Comparison of ENCODE assay signal across 8 cellular contexts in the genomic region with DNA sequence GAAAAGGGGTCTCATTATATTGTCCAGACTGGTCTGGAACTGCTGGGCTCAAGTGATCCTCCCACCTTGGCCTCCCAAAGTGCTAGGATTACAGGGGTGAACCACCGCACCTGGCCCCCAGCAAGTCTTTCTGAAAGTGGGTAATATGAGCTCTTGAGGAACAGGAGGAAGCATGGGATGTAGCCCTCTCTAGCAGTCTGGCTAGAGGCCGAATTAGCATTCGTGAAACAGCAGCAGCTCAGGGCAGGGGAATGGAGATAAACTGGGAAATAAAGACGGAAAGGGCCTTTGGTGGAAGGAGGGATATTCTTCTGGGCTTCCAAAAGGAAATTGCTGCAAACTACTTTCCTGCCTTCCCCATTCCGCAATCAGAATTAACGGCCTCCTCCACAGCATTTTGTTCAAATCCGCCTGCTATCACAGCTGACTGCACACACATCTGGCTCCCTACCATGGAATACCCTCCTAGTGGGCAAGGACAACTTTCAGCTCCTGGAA. TPM values are rescaled to one million over a fixed set of nuclear protein-coding genes. Genes with fewer than 3 reads are reported as not detected.
DNase-seq lines count a peak whose midpoint lies in the region; ATAC-seq and TF ChIP-seq lines count a peak whose summit lies in the region.

No MANE protein-coding gene starts in this region.

- intact Hi-C loops in cardiac septum (cut with DNase I): no loop called here
- intact Hi-C loops in activated T-helper 1 cell treated with anti-CD3 and anti-CD28 coated beads, Interleukin-12 subunit alpha, Interleukin-12 subunit beta, Interleukin-2, Interleukin-4 antibody, amounts not matched to agents 30 ng/mL and 10 ng/mL and 1 ng/mL, durations not matched to agents 14 hours and 24 hours and 36 hours (cut with micrococcal nuclease): loop anchor here (2.0 kb wide), 1 partner anchor 21 kb away; no protein-coding TSS in a partner anchor
- intact Hi-C loops in transverse colon (cut with DNase I; ENCODE audit: low total_unique reads): no loop called here
- intact Hi-C loops in posterior vena cava (cut with DNase I): no loop called here

- H3K27me3 ChIP-seq in cardiac muscle cell (no peaks in the 10 kb centered on the region), transverse colon (no peaks in the 10 kb centered on the region)

- peak overlapping the region; percentile 77 for H3K4me3 Mint-ChIP-seq in activated T-helper 1 cell treated with anti-CD3 and anti-CD28 coated beads, Interleukin-12 subunit alpha, Interleukin-12 subunit beta, Interleukin-2, Interleukin-4 antibody, amounts not matched to agents 30 ng/mL and 10 ng/mL and 1 ng/mL, durations not matched to agents 14 hours and 24 hours and 36 hours

- DNase-seq in cardiac muscle cell (ENCODE audit: low read depth in 1 of 2, low spot score in 1 of 2): peak in 1 of 2 donors; percentile 42
- DNase-seq in cardiac septum (ENCODE audit: low spot score): no peak
- no peak for DNase-seq in activated T-helper 1 cell treated with anti-CD3 and anti-CD28 coated beads, Interleukin-12 subunit alpha, Interleukin-12 subunit beta, Interleukin-2, Interleukin-4 antibody, amounts not matched to agents 30 ng/mL and 10 ng/mL and 1 ng/mL, durations not matched to agents 14 hours and 24 hours and 36 hours (ENCODE audit: low spot score)
- DNase-seq in left kidney (ENCODE audit: low read depth, low spot score): peak; percentile 45
- DNase-seq in transverse colon: no peak
- no peak for DNase-seq in posterior vena cava (ENCODE audit: low spot score)
- DNase-seq in EL: no peak

- H3K36me3 ChIP-seq in cardiac muscle cell (no peaks in the 10 kb centered on the region), transverse colon (no peaks in the 10 kb centered on the region)

- H3K27ac Mint-ChIP-seq in activated T-helper 1 cell treated with anti-CD3 and anti-CD28 coated beads, Interleukin-12 subunit alpha, Interleukin-12 subunit beta, Interleukin-2, Interleukin-4 antibody, amounts not matched to agents 30 ng/mL and 10 ng/mL and 1 ng/mL, durations not matched to agents 14 hours and 24 hours and 36 hours: no peak overlapping the region

- TF ChIP-seq POLR2A in transverse colon (IDR thresholded peaks at IDR 0.05): no peak

- peaks cover 33% of the 10 kb centered on the region for H3K4me1 Mint-ChIP-seq in activated T-helper 1 cell treated with anti-CD3 and anti-CD28 coated beads, Interleukin-12 subunit alpha, Interleukin-12 subunit beta, Interleukin-2, Interleukin-4 antibody, amounts not matched to agents 30 ng/mL and 10 ng/mL and 1 ng/mL, durations not matched to agents 14 hours and 24 hours and 36 hours (ENCODE audit: low read depth)

- H3K4me3 ChIP-seq in cardiac muscle cell: no peak overlapping the region
- H3K4me3 ChIP-seq in transverse colon: no peak overlapping the region

- no peak for TF ChIP-seq EP300 in transverse colon (IDR thresholded peaks at IDR 0.05; ENCODE audit: low read depth)

- H3K9me3 Mint-ChIP-seq in activated T-helper 1 cell treated with anti-CD3 and anti-CD28 coated beads, Interleukin-12 subunit alpha, Interleukin-12 subunit beta, Interleukin-2, Interleukin-4 antibody, amounts not matched to agents 30 ng/mL and 10 ng/mL and 1 ng/mL, durations not matched to agents 14 hours and 24 hours and 36 hours: no peaks in the 10 kb centered on the region

- in situ Hi-C loops in transverse colon (cut with MboI; ENCODE audit: low pct_ligation_motif_present in 1 of 4, low pct_unique_long_range_greater_than_20kb in 1 of 4, low sequenced_read_pairs in 3 of 4): no loop called here

- 51 to 67% methylated on average over 6 to 7 of the region's 7 CpGs for WGBS in transverse colon (ENCODE audit: low coverage in 1 of 2), 2 donors

- H3K27me3 Mint-ChIP-seq in activated T-helper 1 cell treated with anti-CD3 and anti-CD28 coated beads, Interleukin-12 subunit alpha, Interleukin-12 subunit beta, Interleukin-2, Interleukin-4 antibody, amounts not matched to agents 30 ng/mL and 10 ng/mL and 1 ng/mL, durations not matched to agents 14 hours and 24 hours and 36 hours (ENCODE audit: insufficient read depth): no peaks in the 10 kb centered on the region

- H3K27ac ChIP-seq in cardiac muscle cell: peak overlapping the region; percentile 76
- peak overlapping the region; percentile 50 to 74 (median 58) for H3K27ac ChIP-seq in transverse colon

- TF ChIP-seq CTCF in cardiac muscle cell (IDR thresholded peaks at IDR 0.05; ENCODE audit: low read depth, low read length): no peak
- no peak for TF ChIP-seq CTCF in transverse colon (IDR thresholded peaks at IDR 0.05)

- H3K4me1 ChIP-seq in cardiac muscle cell (ENCODE audit: low read depth): peaks cover 19% of the 10 kb centered on the region
- H3K4me1 ChIP-seq in transverse colon: peaks cover 9 to 31% (median 16%) of the 10 kb centered on the region in 4 donors

- no peak for ATAC-seq in HG02981 (IDR thresholded peaks at IDR 0.05; ENCODE audit: unreplicated experiment)

- H3K9me3 ChIP-seq in cardiac muscle cell (ENCODE audit: low read depth) (no peaks in the 10 kb centered on the region), transverse colon (no peaks in the 10 kb centered on the region)

- H3K36me3 Mint-ChIP-seq in activated T-helper 1 cell treated with anti-CD3 and anti-CD28 coated beads, Interleukin-12 subunit alpha, Interleukin-12 subunit beta, Interleukin-2, Interleukin-4 antibody, amounts not matched to agents 30 ng/mL and 10 ng/mL and 1 ng/mL, durations not matched to agents 14 hours and 24 hours and 36 hours (ENCODE audit: low read depth): no peaks in the 10 kb centered on the region

RNA-seq across cellular contexts. Expression of a gene that starts 44.3 kb away (rescaled TPM):
- total RNA-seq in cardiac muscle cell (48.7 and 76.9 TPM in 2 replicates), cardiac septum (126 TPM), transverse colon (100 to 1,000 TPM in 2 of 4 donors, 10 to 100 TPM in 2; 84.2 to 290 (median 151) TPM), posterior vena cava (100 to 1,000 TPM; 106 to 114 TPM)
- polyA plus RNA-seq in cardiac muscle cell: 26.6 and 27.3 TPM in 2 replicates
- 47.8 and 50.6 TPM in 2 replicates for total RNA-seq in activated T-helper 1 cell treated with anti-CD3 and anti-CD28 coated beads, Interleukin-12 subunit alpha, Interleukin-12 subunit beta, Interleukin-2, Interleukin-4 antibody, amounts not matched to agents 30 ng/mL and 10 ng/mL and 1 ng/mL, durations not matched to agents 14 hours and 24 hours and 36 hours
